ENCODE assay signal across 13 cellular contexts in genomic region chr1:67626495-67627235, GRCh38. TPM values are rescaled to one million over a fixed set of nuclear protein-coding genes. Genes with fewer than 3 reads are reported as not detected.
DNase-seq lines count a peak whose midpoint lies in the region; ATAC-seq and TF ChIP-seq lines count a peak whose summit lies in the region.
"Had no signal": no experiment of that assay in that cellular context is flagged by ENCODE, and none has a peak within 500 bp of the region (broad histone marks: within the 10 kb centered on the region; RNA-seq: fewer than 3 reads in every experiment).

No MANE protein-coding gene starts in this region.

- no peak overlapping the region for H3K18ac ChIP-seq in neuronal stem cell (ENCODE audit: low read length)

- H3K79me2 ChIP-seq in GM23248 (ENCODE audit: insufficient read depth) (no peaks in the 10 kb centered on the region), osteoblast (ENCODE audit: insufficient read depth, low read length) (no peaks in the 10 kb centered on the region)

- TF ChIP-seq CTCF in esophagus squamous epithelium (IDR thresholded peaks at IDR 0.05) (no peak), osteoblast (IDR thresholded peaks at IDR 0.05; ENCODE audit: extremely low read depth, low read depth, low read length) (no peak)

- no peaks in the 10 kb centered on the region for H3K9me3 ChIP-seq in GM23248 (ENCODE audit: low read depth)
- no peaks in the 10 kb centered on the region for H3K9me3 ChIP-seq in esophagus squamous epithelium
- peaks cover 2% of the 10 kb centered on the region for H3K9me3 ChIP-seq in osteoblast (ENCODE audit: low read depth, low read length)
- H3K9me3 ChIP-seq in aorta (ENCODE audit: control insufficient read depth, low read length): peaks cover 1% of the 10 kb centered on the region
- no peaks in the 10 kb centered on the region for H3K9me3 ChIP-seq in neuronal stem cell (replicated peaks in 1 of 2; ENCODE audit: control insufficient read depth in 2 of 2, insufficient read depth in 1 of 2, low read depth in 1 of 2, low read length in 2 of 2)
- H3K9me3 ChIP-seq: lower lobe of right lung, prostate gland had no signal

- H3K27ac ChIP-seq in GM23248: no peak overlapping the region
- peak overlapping the region in 3 of 4 donors; percentile 45 to 55 (median 53) for H3K27ac ChIP-seq in esophagus squamous epithelium
- H3K27ac ChIP-seq in osteoblast (ENCODE audit: low read depth, low read length): peak overlapping the region; percentile 59
- H3K27ac ChIP-seq in aorta (ENCODE audit: low read depth in 1 of 2, low read length in 2 of 2): no peak overlapping the region
- H3K27ac ChIP-seq in neuronal stem cell (replicated peaks; ENCODE audit: low read length): no peak overlapping the region
- H3K27ac ChIP-seq: C4-2B, lower lobe of right lung, prostate gland had no signal

- H2AFZ ChIP-seq in GM23248 (no peak overlapping the region), osteoblast (ENCODE audit: low read length) (no peak overlapping the region), neuronal stem cell (ENCODE audit: low read length) (no peak overlapping the region)

- H4K91ac ChIP-seq in neuronal stem cell (ENCODE audit: low read depth, low read length, poor library complexity): no peak overlapping the region

- H2BK5ac ChIP-seq in neuronal stem cell (ENCODE audit: low read length): no peak overlapping the region

- H3K36me3 ChIP-seq in GM23248 (ENCODE audit: low read depth) (no peaks in the 10 kb centered on the region), esophagus squamous epithelium (no peaks in the 10 kb centered on the region), osteoblast (ENCODE audit: insufficient read depth, low read length) (no peaks in the 10 kb centered on the region), aorta (ENCODE audit: control insufficient read depth in 1 of 2, insufficient read depth in 2 of 2, low read length in 1 of 2) (no peaks in the 10 kb centered on the region), neuronal stem cell (replicated peaks in 1 of 2; ENCODE audit: control insufficient read depth in 2 of 2, insufficient read depth in 2 of 2, low read length in 2 of 2) (no peaks in the 10 kb centered on the region)
- H3K36me3 ChIP-seq: lower lobe of right lung, prostate gland had no signal

- H4K20me1 ChIP-seq in GM23248 (ENCODE audit: insufficient read depth) (no peaks in the 10 kb centered on the region), osteoblast (ENCODE audit: insufficient read depth, low read length) (no peaks in the 10 kb centered on the region)

- no peak overlapping the region for H2BK120ac ChIP-seq in neuronal stem cell (ENCODE audit: low read depth, low read length)

- no peaks in the 10 kb centered on the region for H3K79me1 ChIP-seq in neuronal stem cell (ENCODE audit: low read depth, low read length)

- WGBS in GM23248 (ENCODE audit: low coverage in 1 of 2, low lambda C conversion rate in 2 of 2, missing lambda C conversion rate in 2 of 2), 2 experiments: 86 to 91% methylated on average over 3 of the region's 3 CpGs
- WGBS in esophagus squamous epithelium, 2 donors: 41 to 43% methylated on average over 3 of the region's 3 CpGs
- 93 to 95% methylated on average over 3 of the region's 3 CpGs for WGBS in aorta, 2 donors
- WGBS in neuronal stem cell (ENCODE audit: extremely low coverage in 2 of 2, insufficient read length in 2 of 2, insufficient replicate concordance in 1 of 2), 2 donors: no CpG with 5 or more reads among the region's 3 CpGs

- DNase-seq in GM23248 (peak; percentile 67), RPMI7951 (ENCODE audit: low read depth) (peak; percentile 79), esophagus squamous epithelium (lab: John Stamatoyannopoulos, UW) (no peak), osteoblast (ENCODE audit: insufficient read length, low spot score, missing footprints) (peak; percentile 81), aorta (no peak), NAMALWA (ENCODE audit: low spot score) (no peak), neuronal stem cell (ENCODE audit: low spot score) (no peak)
- DNase-seq: glutamatergic neuron, lower lobe of right lung, NCI-H1417 had no signal

- H3K4me2 ChIP-seq in GM23248 (ENCODE audit: unreplicated experiment) (no peak overlapping the region), osteoblast (ENCODE audit: insufficient read depth, low read length) (no peak overlapping the region), neuronal stem cell (ENCODE audit: insufficient read depth, low read length, poor library complexity, severe bottlenecking) (no peak overlapping the region)

- H3K9ac ChIP-seq in GM23248: no peak overlapping the region
- no peak overlapping the region for H3K9ac ChIP-seq in neuronal stem cell (ENCODE audit: low read depth, low read length, poor library complexity)

- no peak overlapping the region for H4K8ac ChIP-seq in neuronal stem cell (ENCODE audit: low read depth, low read length)

- no peak overlapping the region for H2BK15ac ChIP-seq in neuronal stem cell (ENCODE audit: low read length)

- H3K27me3 ChIP-seq in GM23248 (replicated peaks; ENCODE audit: insufficient read depth) (no peaks in the 10 kb centered on the region), esophagus squamous epithelium (no peaks in the 10 kb centered on the region), osteoblast (ENCODE audit: insufficient read depth, low read length) (no peaks in the 10 kb centered on the region), aorta (ENCODE audit: control insufficient read depth in 1 of 2, insufficient read depth in 2 of 2, low read length in 1 of 2) (no peaks in the 10 kb centered on the region), neuronal stem cell (ENCODE audit: control insufficient read depth in 3 of 3, insufficient read depth in 3 of 3, low read depth in 1 of 3, low read length in 3 of 3) (peaks cover 0 to 5% (median 0%) of the 10 kb centered on the region in 3 experiments)

- in situ Hi-C loops in GM23248 (cut with MboI): no loop called here

- no peak overlapping the region for H3K4ac ChIP-seq in neuronal stem cell (ENCODE audit: low read length)

- H3K9me2 ChIP-seq in GM23248 (ENCODE audit: insufficient read depth): no peaks in the 10 kb centered on the region

- ATAC-seq in aorta (ENCODE audit: low FRiP score) (no peak), GM21423 (IDR thresholded peaks at IDR 0.05; ENCODE audit: unreplicated experiment) (no peak)
- ATAC-seq: lower lobe of right lung had no signal

- no peak for TF ChIP-seq POLR2A in esophagus squamous epithelium (IDR thresholded peaks at IDR 0.05)

- no peak overlapping the region for H3K14ac ChIP-seq in neuronal stem cell (ENCODE audit: low read length)

- H3K4me1 ChIP-seq in GM23248 (ENCODE audit: insufficient read depth) (peaks cover 15% of the 10 kb centered on the region), esophagus squamous epithelium (peaks cover 0 to 32% (median 4%) of the 10 kb centered on the region in 3 donors), osteoblast (ENCODE audit: insufficient read depth, low read length) (peaks cover 17% of the 10 kb centered on the region), aorta (ENCODE audit: control insufficient read depth in 1 of 2, insufficient read depth in 2 of 2, low read length in 2 of 2) (peaks cover 0 to 5% of the 10 kb centered on the region in 2 donors), neuronal stem cell (ENCODE audit: control insufficient read depth in 2 of 2, insufficient read depth in 1 of 2, low read depth in 1 of 2, low read length in 2 of 2) (no peaks in the 10 kb centered on the region)
- H3K4me1 ChIP-seq: prostate gland had no signal

- H3F3A ChIP-seq in GM23248 (ENCODE audit: insufficient read depth): 0 out of 2 replicates have a peak, but pooled peaks cover 8% of the 10 kb centered on the region

- intact Hi-C loops in esophagus squamous epithelium (cut with DNase I): no loop called here
- intact Hi-C loops in aorta (cut with DNase I): no loop called here

- H2AK5ac ChIP-seq in neuronal stem cell (ENCODE audit: low read depth, low read length): no peak overlapping the region

- no peak overlapping the region for H3K23ac ChIP-seq in neuronal stem cell (ENCODE audit: low read depth, low read length, poor library complexity)

- no peak overlapping the region for H3K4me3 ChIP-seq in GM23248
- H3K4me3 ChIP-seq in esophagus squamous epithelium: no peak overlapping the region
- H3K4me3 ChIP-seq in osteoblast (ENCODE audit: insufficient read depth, low read length): no peak overlapping the region
- H3K4me3 ChIP-seq in aorta (ENCODE audit: low read length in 2 of 2): no peak overlapping the region
- no peak overlapping the region for H3K4me3 ChIP-seq in neuronal stem cell (ENCODE audit: low read length in 2 of 2)
- H3K4me3 ChIP-seq: lower lobe of right lung, prostate gland had no signal

- H2BK12ac ChIP-seq in neuronal stem cell (ENCODE audit: low read length): no peak overlapping the region

RNA-seq across cellular contexts. Expression of gene GADD45A, which starts 58.3 kb away (rescaled TPM):
- total RNA-seq in GM23248 (2014; rRNA removed; shearing (Covaris generic)): 59.4 and 72.8 TPM in 2 replicates
- polyA plus RNA-seq in GM23248 (2016; fragmentation: Nextera tagmentation; extraction: Ambion mirVana): 111 and 115 TPM in 2 replicates
- total RNA-seq in RPMI7951 (2014; rRNA removed; shearing (Covaris generic)): 45.8 and 46.0 TPM in 2 replicates
- total RNA-seq in esophagus squamous epithelium: 10 to 100 TPM; 35.2 to 62.6 (median 46.5) TPM
- total RNA-seq in osteoblast: 48.0 and 48.9 TPM in 2 replicates
- total RNA-seq in aorta: 100 to 1,000 TPM in 1 of 2 donors, 10 to 100 TPM in 1; 49.7 to 158 TPM
- polyA plus RNA-seq in aorta: 100 to 1,000 TPM; 154 to 186 TPM
- 58.6 TPM for polyA plus RNA-seq in neuronal stem cell (2013, experiment 1 of 2)
- polyA plus RNA-seq in neuronal stem cell (2013, experiment 2 of 2): 59.0 TPM

Comparison
In these comparisons a context has a peak if more than half of its experiments do, and no peak if none do; other contexts are left out.
1. DNase-seq: peak in GM23248 (single experiment), RPMI7951 (single experiment) and osteoblast (single experiment); none in esophagus squamous epithelium (single experiment), aorta (0 of 2), NAMALWA (single experiment) and neuronal stem cell (single experiment).
2. H3K27ac ChIP-seq: peak in esophagus squamous epithelium (3 of 4) and osteoblast (single experiment); none in GM23248 (single experiment), aorta (0 of 2) and neuronal stem cell (single experiment).